Comparison of ENCODE assay signal across 9 cellular contexts in the genomic region with DNA sequence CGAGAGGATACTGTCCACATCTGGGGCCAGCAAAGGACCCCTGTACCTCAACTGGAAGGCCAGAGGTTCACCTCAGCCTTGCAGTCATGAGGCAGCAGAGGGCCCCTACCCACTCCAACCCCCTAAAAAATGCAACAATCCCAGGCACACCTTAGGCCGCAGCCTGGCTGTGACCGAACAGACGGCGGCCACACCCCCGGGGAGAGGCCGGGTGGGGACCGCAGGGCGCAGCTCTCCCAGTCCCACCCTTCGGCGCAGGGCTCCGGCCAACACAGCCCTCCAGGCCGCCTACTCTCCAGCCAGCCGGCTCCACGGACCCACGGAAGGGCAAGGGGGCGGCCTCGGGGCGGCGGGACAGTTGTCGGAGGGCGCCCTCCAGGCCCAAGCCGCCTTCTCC. TPM values are rescaled to one million over a fixed set of nuclear protein-coding genes. Genes with fewer than 3 reads are reported as not detected.
DNase-seq lines count a peak whose midpoint lies in the region; ATAC-seq and TF ChIP-seq lines count a peak whose summit lies in the region.
"Had no signal": no experiment of that assay in that cellular context is flagged by ENCODE, and none has a peak within 500 bp of the region (broad histone marks: within the 10 kb centered on the region; RNA-seq: fewer than 3 reads in every experiment).

No MANE protein-coding gene starts in this region.

- H3K27me3 ChIP-seq in lung (ENCODE audit: control insufficient read depth, insufficient read depth): no peaks in the 10 kb centered on the region
- no peaks in the 10 kb centered on the region for H3K27me3 ChIP-seq in tibial artery

- no peaks in the 10 kb centered on the region for H3K27me3 Mint-ChIP-seq in activated T-cell treated with anti-CD3 and anti-CD28 coated beads, Interleukin-2, amount 50 U/mL, for 24 hours

- 83 to 92% methylated on average over 23 of the region's 23 CpGs for WGBS in lung, 2 donors

- TF ChIP-seq CTCF in lung (IDR thresholded peaks at IDR 0.05; ENCODE audit: control extremely low read depth, extremely low read depth) (no peak), tibial artery (IDR thresholded peaks at IDR 0.05) (no peak)

- H3K27ac Mint-ChIP-seq in activated T-cell treated with anti-CD3 and anti-CD28 coated beads, Interleukin-2, amount 50 U/mL, for 24 hours: peak overlapping the region; percentile 88

- intact Hi-C loops in tibial artery (cut with DNase I; ENCODE audit: low total_unique reads): loop anchor here (10.0 kb wide), 1 partner anchor 611 kb away; the partner anchor contains the start of gene MORF4L1

- no peak for DNase-seq in activated T-cell treated with anti-CD3 and anti-CD28 coated beads, Interleukin-2, amount 50 U/mL, for 24 hours
- no peak for DNase-seq in activated T-cell treated with anti-CD3 and anti-CD28 coated beads, Interleukin-2, amount 50 U/mL, for 1 hour
- DNase-seq in caudate nucleus (lab: John Stamatoyannopoulos, UW) (no peak), lung (ENCODE audit: low spot score) (no peak), tibial artery (no peak), GDM1 (lab: John Stamatoyannopoulos, UW) (no peak), middle frontal gyrus (ENCODE audit: extremely low spot score, low spot score) (no peak)

- H3K9me3 ChIP-seq in lung (ENCODE audit: control insufficient read depth in 2 of 2, insufficient read depth in 1 of 2, low read length in 1 of 2): no peaks in the 10 kb centered on the region
- no peaks in the 10 kb centered on the region for H3K9me3 ChIP-seq in tibial artery

- ATAC-seq in lung (ENCODE audit: insufficient read depth, low FRiP score): no peak
- no peak for ATAC-seq in GM21737 (IDR thresholded peaks at IDR 0.05; ENCODE audit: unreplicated experiment)

- peak overlapping the region; percentile 62 for H3K4me3 Mint-ChIP-seq in activated T-cell treated with anti-CD3 and anti-CD28 coated beads, Interleukin-2, amount 50 U/mL, for 24 hours

- H3K4me1 ChIP-seq in lung (ENCODE audit: control insufficient read depth in 2 of 2, insufficient read depth in 2 of 2, low read length in 2 of 2): peaks cover 0 to 2% of the 10 kb centered on the region in 2 donors
- peaks cover 0 to 29% (median 20%) of the 10 kb centered on the region in 4 donors for H3K4me1 ChIP-seq in tibial artery

- H3K36me3 ChIP-seq in lung (ENCODE audit: control insufficient read depth in 2 of 2, insufficient read depth in 2 of 2, low read length in 2 of 2): no peaks in the 10 kb centered on the region
- no peaks in the 10 kb centered on the region for H3K36me3 ChIP-seq in tibial artery

- peaks cover 38% of the 10 kb centered on the region for H3K4me1 Mint-ChIP-seq in activated T-cell treated with anti-CD3 and anti-CD28 coated beads, Interleukin-2, amount 50 U/mL, for 24 hours (ENCODE audit: low read depth)

- no peaks in the 10 kb centered on the region for H3K9me3 Mint-ChIP-seq in activated T-cell treated with anti-CD3 and anti-CD28 coated beads, Interleukin-2, amount 50 U/mL, for 24 hours

- H3K27ac ChIP-seq in caudate nucleus (ENCODE audit: low read depth, low read length): peak overlapping the region; percentile 93
- peak overlapping the region; percentile 54 to 97 for H3K27ac ChIP-seq in lung (ENCODE audit: low read depth in 1 of 2, low read length in 1 of 2)
- H3K27ac ChIP-seq in tibial artery: peak overlapping the region; percentile 68 to 70

- H3K4me3 ChIP-seq in lung (peak overlapping the region; percentile 65), tibial artery (peak overlapping the region; percentile 60 to 66)

- peaks cover 25% of the 10 kb centered on the region for H3K36me3 Mint-ChIP-seq in activated T-cell treated with anti-CD3 and anti-CD28 coated beads, Interleukin-2, amount 50 U/mL, for 24 hours (ENCODE audit: low read depth)

RNA-seq across cellular contexts. Expression of gene DNAJA4, which starts 0.5 kb away (rescaled TPM):
- 10 to 100 TPM; 42.7 to 74.6 TPM for total RNA-seq in lung
- polyA plus RNA-seq in lung: 10 to 100 TPM; 19.3 to 25.1 TPM

RNA-seq across cellular contexts. Expression of gene ACSBG1, which starts 29.5 kb away (rescaled TPM):
- total RNA-seq in lung: 1 to 10 TPM; 3.5 to 7.9 TPM
- polyA plus RNA-seq in lung: 1 to 10 TPM in 1 of 2 donors, under 1 TPM in 1; 0.47 to 1.5 TPM
- total RNA-seq: activated CD8-positive, alpha-beta memory T cell treated with anti-CD3 and anti-CD28 coated beads for 36 hours had no signal

RNA-seq across cellular contexts. Expression of gene SKIC8, which starts 35.5 kb away (rescaled TPM):
- 10 to 100 TPM; 45.1 to 64.9 TPM for total RNA-seq in lung
- polyA plus RNA-seq in lung: 10 to 100 TPM; 51.0 to 57.2 TPM
